ENCODE assay signal across 21 cellular contexts in the genomic region with DNA sequence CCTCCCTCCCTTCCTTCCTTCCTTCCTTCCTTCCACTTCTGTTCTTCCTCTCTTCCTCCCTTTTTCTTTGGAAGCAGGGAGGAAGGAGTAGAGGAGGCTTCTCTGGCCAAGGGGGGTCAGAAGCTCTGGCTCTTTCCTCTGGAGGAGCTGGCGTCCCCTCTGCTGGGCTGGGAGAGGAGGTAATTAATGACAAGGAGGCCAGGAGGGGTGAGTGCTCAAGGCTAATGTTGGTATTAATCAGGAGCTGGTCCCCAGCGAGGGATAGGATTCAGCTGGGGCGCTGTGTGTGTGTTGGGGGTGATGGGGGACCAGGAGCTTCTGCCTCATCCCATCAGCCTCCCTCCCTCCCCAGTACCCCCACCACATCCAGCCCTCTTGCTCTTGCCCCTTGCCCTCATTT. TPM values are rescaled to one million over a fixed set of nuclear protein-coding genes. Genes with fewer than 3 reads are reported as not detected.
DNase-seq lines count a peak whose midpoint lies in the region; ATAC-seq and TF ChIP-seq lines count a peak whose summit lies in the region.
"Had no signal": no experiment of that assay in that cellular context is flagged by ENCODE, and none has a peak within 500 bp of the region (broad histone marks: within the 10 kb centered on the region; RNA-seq: fewer than 3 reads in every experiment).

No MANE protein-coding gene starts in this region.

- TF ChIP-seq CTCF in WERI-Rb-1 (IDR thresholded peaks at IDR 0.05; ENCODE audit: low read depth, low read length) = no peak
- no peak for TF ChIP-seq CTCF in nephron progenitor cell (IDR thresholded peaks at IDR 0.05)
- TF ChIP-seq CTCF in hepatocyte (IDR thresholded peaks at IDR 0.05; ENCODE audit: poor library complexity) = no peak

- no peak overlapping the region for H3K27ac Mint-ChIP-seq in nephron progenitor cell

- peaks cover 73% of the 10 kb centered on the region for H3K27me3 ChIP-seq in HUES6 (ENCODE audit: control insufficient read depth, insufficient read depth, low read length)
- H3K27me3 ChIP-seq in WERI-Rb-1 (ENCODE audit: insufficient read depth, low read depth, severe bottlenecking) = no peaks in the 10 kb centered on the region
- peaks cover 36% of the 10 kb centered on the region for H3K27me3 ChIP-seq in hepatocyte

- H3K4me3 Mint-ChIP-seq in nephron progenitor cell = no peak overlapping the region

- H3K36me3 Mint-ChIP-seq in nephron progenitor cell (ENCODE audit: low read depth) = no peaks in the 10 kb centered on the region

- H3K27ac ChIP-seq in HUES6 (ENCODE audit: low read depth, low read length) (no peak overlapping the region), WERI-Rb-1 (peak overlapping the region; percentile 35; the same call in 1 of the 2 replicates), hepatocyte (no peak overlapping the region)
- H3K27ac ChIP-seq: 22Rv1 had no signal

- H2AFZ ChIP-seq in hepatocyte = no peak overlapping the region

- no peak for ATAC-seq in HG02678 (IDR thresholded peaks at IDR 0.05; ENCODE audit: unreplicated experiment)
- ATAC-seq: HCT116, HepG2 had no signal

- peaks cover 41% of the 10 kb centered on the region for H3K4me1 ChIP-seq in HUES6 (ENCODE audit: control insufficient read depth, insufficient read depth, low read length)
- H3K4me1 ChIP-seq in hepatocyte (ENCODE audit: insufficient read depth) = no peaks in the 10 kb centered on the region

- no peak overlapping the region for H3K4me2 ChIP-seq in hepatocyte

- WGBS in hepatocyte (ENCODE audit: low lambda C conversion rate, missing lambda C conversion rate) = 31% methylated on average over 2 of the region's 3 CpGs

- no peak overlapping the region for H3K9ac ChIP-seq in HUES6 (ENCODE audit: low read length)

- H3K4me1 Mint-ChIP-seq in nephron progenitor cell = peaks cover 65% of the 10 kb centered on the region

- H3K4me3 ChIP-seq in HUES6 (ENCODE audit: low read depth, low read length) (peak overlapping the region; percentile 29; the same call in 1 of the 2 replicates), WERI-Rb-1 (ENCODE audit: low read depth, low read length) (no peak overlapping the region), hepatocyte (no peak overlapping the region)

- no peaks in the 10 kb centered on the region for H3K9me2 ChIP-seq in hepatocyte (replicated peaks; ENCODE audit: insufficient read depth)

- DNase-seq in NCI-H1417 (lab: John Stamatoyannopoulos, UW) = peak in 2 of 3 experiments; percentile 53 to 78
- no peak for DNase-seq in NCI-H1417 treated with DMSO at 0.1 percent for 48 hours (lab: John Stamatoyannopoulos, UW)
- peak; percentile 76 for DNase-seq in WERI-Rb-1
- DNase-seq in nephron progenitor cell = peak; percentile 41
- no peak for DNase-seq in medulla oblongata (ENCODE audit: extremely low spot score)
- no peak for DNase-seq in hepatocyte (ENCODE audit: low spot score)
- DNase-seq: AML-193, DND-41, KG1, NCI-H187 treated with DMSO at 0.1 percent for 48 hours, NCI-H2171, NCI-H446 treated with DMSO at 0.1 percent for 48 hours, NCI-H748 treated with DMSO at 0.1 percent for 48 hours, SIG-M5 had no signal

- no peaks in the 10 kb centered on the region for H3K79me2 ChIP-seq in hepatocyte

- no peaks in the 10 kb centered on the region for H3K36me3 ChIP-seq in HUES6 (ENCODE audit: control insufficient read depth, insufficient read depth, low read length)
- H3K36me3 ChIP-seq in WERI-Rb-1 = no peaks in the 10 kb centered on the region
- H3K36me3 ChIP-seq in hepatocyte (replicated peaks; ENCODE audit: insufficient read depth, low read depth) = no peaks in the 10 kb centered on the region

- no peaks in the 10 kb centered on the region for H3K9me3 Mint-ChIP-seq in nephron progenitor cell

- peaks cover 69% of the 10 kb centered on the region for H3K27me3 Mint-ChIP-seq in nephron progenitor cell (ENCODE audit: low read depth, poor library complexity)

- H3K9me3 ChIP-seq in HUES6 (ENCODE audit: control insufficient read depth, insufficient read depth, low read depth, low read length) (no peaks in the 10 kb centered on the region), WERI-Rb-1 (ENCODE audit: severe bottlenecking) (no peaks in the 10 kb centered on the region), hepatocyte (ENCODE audit: low read depth) (no peaks in the 10 kb centered on the region)

- no peaks in the 10 kb centered on the region for H4K20me1 ChIP-seq in hepatocyte (ENCODE audit: insufficient read depth, poor library complexity, severe bottlenecking)

RNA-seq across cellular contexts. Expression of gene PEAR1, which starts 6.2 kb away (rescaled TPM):
- total RNA-seq in hepatocyte = 5.3 and 6.1 TPM in 2 replicates
- polyA plus RNA-seq in hepatocyte = 6.3 and 7.3 TPM in 2 replicates
- total RNA-seq: RPMI7951 had no signal

RNA-seq across cellular contexts. Expression of gene NTRK1, which starts 26.7 kb away (rescaled TPM):
- 0.13 TPM in 1 of 2 replicates, not detected in the other for total RNA-seq in hepatocyte
- not detected in 2 replicates for polyA plus RNA-seq in hepatocyte
- total RNA-seq: HepG2, RPMI7951 had no signal
- polyA plus RNA-seq: HepG2 had no signal

RNA-seq across cellular contexts. Expression of gene INSRR, which starts 28.4 kb away (rescaled TPM):
- total RNA-seq in hepatocyte = not detected in 2 replicates
- not detected in 2 replicates for polyA plus RNA-seq in hepatocyte
- total RNA-seq: G401, HepG2, RPMI7951 had no signal
- polyA plus RNA-seq: HepG2 had no signal

RNA-seq across cellular contexts. Expression of gene LRRC71, which starts 33.1 kb away (rescaled TPM):
- total RNA-seq in hepatocyte = not detected in 2 replicates
- polyA plus RNA-seq in hepatocyte = not detected in 2 replicates
- total RNA-seq: G401, HepG2, RPMI7951 had no signal
- polyA plus RNA-seq: HepG2 had no signal

Comparison
In these comparisons a context has a peak if more than half of its experiments do, and no peak if none do; other contexts are left out.
1. DNase-seq: peak in NCI-H1417 (2 of 3), WERI-Rb-1 (single experiment) and nephron progenitor cell (single experiment); none in NCI-H1417 treated with DMSO at 0.1 percent for 48 hours (single experiment), medulla oblongata (single experiment) and hepatocyte (single experiment).